In genomic region chr20:48875914-48876240, GRCh38 we compare ENCODE assay signal across 16 cellular contexts. TPM values are rescaled to one million over a fixed set of nuclear protein-coding genes. Genes with fewer than 3 reads are reported as not detected.
A peak's percentile ranks its signal among the peaks of the same experiment; 100 is the strongest.
DNase-seq lines count a peak whose midpoint lies in the region; ATAC-seq, FAIRE-seq and TF ChIP-seq lines count a peak whose summit lies in the region.
"Had no signal": no experiment of that assay in that cellular context is flagged by ENCODE, and none has a peak within 500 bp of the region (broad histone marks: within the 10 kb centered on the region; RNA-seq: fewer than 3 reads in every experiment).

No MANE protein-coding gene starts in this region.

- peak overlapping the region in 1 of 2 donors; percentile 52 for H3K4me3 Mint-ChIP-seq in CD14-positive monocyte
- H3K4me3 Mint-ChIP-seq in activated T-helper 2 cell treated with anti-CD3 and anti-CD28 coated beads, Interferon-gamma antibody, Interleukin-2, Interleukin-4, amounts not matched to agents 10 μg/mL and 5 μg/mL and 100 μg/mL, durations not matched to agents 14 hours and 24 hours and 36 hours (ENCODE audit: low read depth): no peak overlapping the region
- H3K4me3 Mint-ChIP-seq in activated T-cell treated with anti-CD3 and anti-CD28 coated beads, Interleukin-2, amount 50 U/mL, for 24 hours: no peak overlapping the region
- H3K4me3 Mint-ChIP-seq: activated naive CD8-positive, alpha-beta T cell; CD4-positive, alpha-beta memory T cell; neural progenitor cell had no signal

- TF ChIP-seq RAD21 in GM12878 (IDR thresholded peaks at IDR 0.05; ENCODE audit: insufficient read depth, low read depth, low read length): no peak

- TF ChIP-seq CTCF in CD14-positive monocyte (IDR thresholded peaks at IDR 0.05) (no peak), GM12878 (IDR thresholded peaks at IDR 0.05 in 2 of 3, conservative IDR thresholded peaks at IDR 0.05 in 1 of 3; ENCODE audit: control insufficient read depth in 2 of 3, extremely low read depth in 1 of 3, insufficient read depth in 1 of 3, low read depth in 3 of 3, low read length in 3 of 3) (no peak), left lung (IDR thresholded peaks at IDR 0.05) (no peak)

- no peaks in the 10 kb centered on the region for H3K36me3 Mint-ChIP-seq in CD14-positive monocyte
- H3K36me3 Mint-ChIP-seq in activated T-helper 2 cell treated with anti-CD3 and anti-CD28 coated beads, Interferon-gamma antibody, Interleukin-2, Interleukin-4, amounts not matched to agents 10 μg/mL and 5 μg/mL and 100 μg/mL, durations not matched to agents 14 hours and 24 hours and 36 hours (ENCODE audit: low read depth): peaks cover 5% of the 10 kb centered on the region
- no peaks in the 10 kb centered on the region for H3K36me3 Mint-ChIP-seq in activated T-cell treated with anti-CD3 and anti-CD28 coated beads, Interleukin-2, amount 50 U/mL, for 24 hours (ENCODE audit: low read depth)
- H3K36me3 Mint-ChIP-seq: CD4-positive, alpha-beta memory T cell; neural progenitor cell had no signal

- H3K27ac ChIP-seq in GM12878 (ENCODE audit: control insufficient read depth, insufficient read depth) (no peak overlapping the region), left lung (no peak overlapping the region)
- H3K27ac ChIP-seq: neural progenitor cell, right lobe of liver had no signal

- POLR2A ChIA-PET in GM12878 (lab: Charles Lee): interaction anchor here (0.6 to 1.2 kb wide), 4 partner anchors 29 to 343 kb away, joined by 3 to 8 read pairs (median 4); partner anchors contain the start of genes DDX27 and PREX1

- H3K27me3 ChIP-seq in GM12878 (replicated peaks in 1 of 2; ENCODE audit: control insufficient read depth in 2 of 2, insufficient read depth in 2 of 2, low read length in 1 of 2) (no peaks in the 10 kb centered on the region), left lung (peaks cover 0 to 8% of the 10 kb centered on the region in 2 donors)
- H3K27me3 ChIP-seq: neural progenitor cell, right lobe of liver had no signal

- H3K4me1 Mint-ChIP-seq in CD14-positive monocyte: peaks cover 54% of the 10 kb centered on the region
- peaks cover 8% of the 10 kb centered on the region for H3K4me1 Mint-ChIP-seq in activated T-helper 2 cell treated with anti-CD3 and anti-CD28 coated beads, Interferon-gamma antibody, Interleukin-2, Interleukin-4, amounts not matched to agents 10 μg/mL and 5 μg/mL and 100 μg/mL, durations not matched to agents 14 hours and 24 hours and 36 hours (ENCODE audit: low read depth)
- H3K4me1 Mint-ChIP-seq in activated T-cell treated with anti-CD3 and anti-CD28 coated beads, Interleukin-2, amount 50 U/mL, for 24 hours (ENCODE audit: low read depth): peaks cover 9% of the 10 kb centered on the region
- H3K4me1 Mint-ChIP-seq: neural progenitor cell had no signal

- H3K36me3 ChIP-seq in GM12878 (ENCODE audit: control insufficient read depth in 2 of 2, insufficient read depth in 2 of 2, low read length in 1 of 2) (no peaks in the 10 kb centered on the region), left lung (no peaks in the 10 kb centered on the region)
- H3K36me3 ChIP-seq: neural progenitor cell, right lobe of liver had no signal

- WGBS in GM12878 (ENCODE audit: insufficient coverage, insufficient replicate concordance, low lambda C conversion rate, missing lambda C conversion rate): 37% methylated on average over 5 of the region's 5 CpGs

- CTCF ChIA-PET in GM12878 (lab: Yijun Ruan, JAX): interaction anchor here (1.2 to 2.0 kb wide), 4 partner anchors 9 to 218 kb away, joined by 3 to 7 read pairs (median 4); no protein-coding TSS in a partner anchor

- in situ Hi-C loops in GM12878 (cut with MboI): no loop called here

- H3K27me3 Mint-ChIP-seq in CD14-positive monocyte (ENCODE audit: low read depth in 3 of 3): no peaks in the 10 kb centered on the region
- no peaks in the 10 kb centered on the region for H3K27me3 Mint-ChIP-seq in activated T-helper 2 cell treated with anti-CD3 and anti-CD28 coated beads, Interferon-gamma antibody, Interleukin-2, Interleukin-4, amounts not matched to agents 10 μg/mL and 5 μg/mL and 100 μg/mL, durations not matched to agents 14 hours and 24 hours and 36 hours (ENCODE audit: low read depth)
- no peaks in the 10 kb centered on the region for H3K27me3 Mint-ChIP-seq in activated T-cell treated with anti-CD3 and anti-CD28 coated beads, Interleukin-2, amount 50 U/mL, for 24 hours
- H3K27me3 Mint-ChIP-seq: activated naive CD8-positive, alpha-beta T cell; CD4-positive, alpha-beta memory T cell had no signal

- peaks cover 0 to 6% (median 0%) of the 10 kb centered on the region in 7 donors for H3K9me3 Mint-ChIP-seq in CD14-positive monocyte
- H3K9me3 Mint-ChIP-seq in activated T-helper 2 cell treated with anti-CD3 and anti-CD28 coated beads, Interferon-gamma antibody, Interleukin-2, Interleukin-4, amounts not matched to agents 10 μg/mL and 5 μg/mL and 100 μg/mL, durations not matched to agents 14 hours and 24 hours and 36 hours: peaks cover 4% of the 10 kb centered on the region
- peaks cover 4% of the 10 kb centered on the region for H3K9me3 Mint-ChIP-seq in activated T-cell treated with anti-CD3 and anti-CD28 coated beads, Interleukin-2, amount 50 U/mL, for 24 hours
- H3K9me3 Mint-ChIP-seq: CD4-positive, alpha-beta memory T cell; neural progenitor cell had no signal

- intact Hi-C loops in CD14-positive monocyte (cut with micrococcal nuclease) (no loop called here), GM12878 (cut with micrococcal nuclease; ENCODE audit: unreplicated experiment) (no loop called here), left lung (cut with DNase I) (no loop called here)
- intact Hi-C loops in activated T-helper 2 cell treated with anti-CD3 and anti-CD28 coated beads, Interferon-gamma antibody, Interleukin-2, Interleukin-4, amounts not matched to agents 10 μg/mL and 5 μg/mL and 100 μg/mL, durations not matched to agents 14 hours and 24 hours and 36 hours (cut with micrococcal nuclease): no loop called here

- RAD21 ChIA-PET in GM12878 (lab: Charles Lee; ENCODE audit: unreplicated experiment): interaction anchor here (1.0 to 1.7 kb wide), 2 partner anchors 13 to 14 kb away, joined by 3 to 4 read pairs; no protein-coding TSS in a partner anchor

- H3K4me1 ChIP-seq in GM12878 (ENCODE audit: control insufficient read depth, insufficient read depth, low read length): peaks cover 5% of the 10 kb centered on the region
- H3K4me1 ChIP-seq in left lung: peaks cover 0 to 58% of the 10 kb centered on the region in 2 donors
- H3K4me1 ChIP-seq: neural progenitor cell, right lobe of liver had no signal

- no peaks in the 10 kb centered on the region for H4K20me1 ChIP-seq in GM12878 (ENCODE audit: control insufficient read depth, insufficient read depth)

- no peak overlapping the region for H3K9ac ChIP-seq in GM12878 (ENCODE audit: control insufficient read depth, insufficient read depth, low read length)
- H3K9ac ChIP-seq: neural progenitor cell had no signal

- H3K9me3 ChIP-seq in GM12878 (replicated peaks; ENCODE audit: control insufficient read depth, insufficient read depth, low read length): no peaks in the 10 kb centered on the region
- H3K9me3 ChIP-seq in left lung: no peaks in the 10 kb centered on the region
- H3K9me3 ChIP-seq: right lobe of liver had no signal

- H3K4me3 ChIP-seq in GM12878 (no peak overlapping the region), left lung (no peak overlapping the region)
- H3K4me3 ChIP-seq: lung, neural progenitor cell, right lobe of liver had no signal

- DNase-seq in CD14-positive monocyte (ENCODE audit: low spot score) (peak; percentile 57), M059J (ENCODE audit: low read depth) (peak; percentile 58), GM12878 (ENCODE audit: low read depth, low spot score) (no peak), left lung (no peak), glomerular visceral epithelial cell (ENCODE audit: extremely low spot score) (no peak)
- no peak for DNase-seq in activated T-helper 2 cell treated with anti-CD3 and anti-CD28 coated beads, Interferon-gamma antibody, Interleukin-2, Interleukin-4, amounts not matched to agents 10 μg/mL and 5 μg/mL and 100 μg/mL, durations not matched to agents 14 hours and 24 hours and 36 hours (ENCODE audit: low spot score)
- no peak for DNase-seq in activated T-cell treated with anti-CD3 and anti-CD28 coated beads, Interleukin-2, amount 50 U/mL, for 24 hours
- DNase-seq: caudate nucleus; CD4-positive, alpha-beta memory T cell; NCI-H1092 treated with DMSO at 0.1 percent for 48 hours; right lobe of liver; stimulated activated naive CD8-positive, alpha-beta T cell treated with anti-CD3 and anti-CD28 coated beads, Interleukin-15, Interleukin-2, amounts not matched to agents 100 U/mL and 50 U/mL, for 24 hours had no signal

- FAIRE-seq in GM12878 (lab: Jason Lieb, UNC): no peak

- SMC1A ChIA-PET in GM12878 (lab: Charles Lee; ENCODE audit: uncharacterized antibody, unreplicated experiment): interaction anchor here (1.3 to 3.0 kb wide), 4 partner anchors 11 to 30 kb away, joined by 3 to 8 read pairs (median 4); no protein-coding TSS in a partner anchor

- no peak for TF ChIP-seq POLR2A in GM12878 (IDR thresholded peaks at IDR 0.05; ENCODE audit: low read depth, low read length)

- peak; percentile 49 for ATAC-seq in GM12878
- peak; percentile 23 for ATAC-seq in left lung
- ATAC-seq in GM19455 (IDR thresholded peaks at IDR 0.05; ENCODE audit: unreplicated experiment): no peak
- ATAC-seq: stimulated activated naive CD8-positive, alpha-beta T cell treated with anti-CD3 and anti-CD28 coated beads, Interleukin-15, Interleukin-2, amounts not matched to agents 100 U/mL and 50 U/mL, for 24 hours had no signal

- no TSS peak for BruUV-seq in GM12878 (replicated peaks; lab: Mats Ljungman, UMichigan)

- peak overlapping the region; percentile 5; the same call in 1 of the 2 replicates for H2AFZ ChIP-seq in GM12878 (ENCODE audit: control insufficient read depth, low read depth, low read length)
- H2AFZ ChIP-seq: neural progenitor cell had no signal

- H3K27ac Mint-ChIP-seq in CD14-positive monocyte: peak overlapping the region in 5 of 7 donors; percentile 69 to 89 (median 82)
- H3K27ac Mint-ChIP-seq in activated T-helper 2 cell treated with anti-CD3 and anti-CD28 coated beads, Interferon-gamma antibody, Interleukin-2, Interleukin-4, amounts not matched to agents 10 μg/mL and 5 μg/mL and 100 μg/mL, durations not matched to agents 14 hours and 24 hours and 36 hours: no peak overlapping the region
- H3K27ac Mint-ChIP-seq in activated T-cell treated with anti-CD3 and anti-CD28 coated beads, Interleukin-2, amount 50 U/mL, for 24 hours: no peak overlapping the region
- H3K27ac Mint-ChIP-seq: activated naive CD8-positive, alpha-beta T cell; neural progenitor cell had no signal

- H3K4me2 ChIP-seq in GM12878 (ENCODE audit: control insufficient read depth, insufficient read depth): no peak overlapping the region
- H3K4me2 ChIP-seq: neural progenitor cell had no signal

- no peak for TF ChIP-seq EP300 in GM12878 (IDR thresholded peaks at IDR 0.05; ENCODE audit: borderline replicate concordance in 1 of 2, control insufficient read depth in 1 of 2, low read depth in 2 of 2, low read length in 2 of 2)

- no peaks in the 10 kb centered on the region for H3K79me2 ChIP-seq in GM12878 (ENCODE audit: control insufficient read depth, insufficient read depth, low read length)

RNA-seq across cellular contexts. Expression of gene ARFGEF2, which starts 45.6 kb away (rescaled TPM):
- 1 to 10 TPM; 4.6 to 5.5 TPM for polyA plus RNA-seq in CD14-positive monocyte
- total RNA-seq in M059J (2014; rRNA removed; shearing (Covaris generic)): 23.1 and 35.4 TPM in 2 replicates
- 72.3 and 79.2 TPM in 2 replicates for total RNA-seq in GM12878 (2013; cell fraction: nucleolus; rRNA removed)
- total RNA-seq in GM12878 (2014; rRNA removed): 23.3 and 25.8 TPM in 2 replicates
- total RNA-seq in GM12878 (2014; rRNA removed; fragmentation: Illumina TruSeq; extraction: Trizol): 23.8 and 24.9 TPM in 2 replicates
- total RNA-seq in GM12878 (2021): 23.0 and 24.1 TPM in 2 replicates
- polyA plus RNA-seq in GM12878 (2011; ENCODE audit: low read depth): 7.9 TPM
- polyA plus RNA-seq in GM12878 (2011; rRNA removed): 20.7 and 22.7 TPM in 2 replicates
- 13.7 and 15.1 TPM in 2 replicates for polyA plus RNA-seq in GM12878 (2011; cell fraction: cytosol; rRNA removed)
- 23.5 and 26.3 TPM in 2 replicates for polyA plus RNA-seq in GM12878 (2011; cell fraction: nucleus; rRNA removed)
- 11.5 and 13.5 TPM in 2 replicates for polyA plus RNA-seq in GM12878 (2012)
- polyA plus RNA-seq in GM12878 (2014; fragmentation: Illumina TruSeq; extraction: Trizol): 20.6 and 23.0 TPM in 2 replicates
- polyA plus RNA-seq in GM12878 (2014; fragmentation: Nextera tagmentation; extraction: Ambion mirVana): 1 to 10 TPM; 5.2 to 5.8 TPM
- polyA plus RNA-seq in GM12878 (2014; rRNA removed): 13.8 and 14.9 TPM in 2 replicates
- 10 to 100 TPM; 11.6 to 14.0 TPM for polyA plus RNA-seq in GM12878 (2016; fragmentation: Nextera tagmentation; extraction: Ambion mirVana)
- 48.0 and 50.4 TPM in 2 replicates for polyA minus RNA-seq in GM12878 (2011; rRNA and poly(A)+ RNA removed)
- 12.6 and 17.2 TPM in 2 replicates for polyA minus RNA-seq in GM12878 (2011; cell fraction: cytosol; rRNA and poly(A)+ RNA removed)
- polyA minus RNA-seq in GM12878 (2011; cell fraction: nucleus; rRNA and poly(A)+ RNA removed): 17.8 and 23.9 TPM in 2 replicates
- total RNA-seq in left lung: 10 to 100 TPM; 31.6 to 34.5 TPM
- total RNA-seq in activated T-helper 2 cell treated with anti-CD3 and anti-CD28 coated beads, Interferon-gamma antibody, Interleukin-2, Interleukin-4, amounts not matched to agents 10 μg/mL and 5 μg/mL and 100 μg/mL, durations not matched to agents 14 hours and 24 hours and 36 hours: 31.8 and 32.6 TPM in 2 replicates

RNA-seq across cellular contexts. Expression of gene PREX1, which starts 48.1 kb away (rescaled TPM):
- 10 to 100 TPM; 24.3 to 27.5 TPM for polyA plus RNA-seq in CD14-positive monocyte
- total RNA-seq in M059J (2014; rRNA removed; shearing (Covaris generic)): 1.5 and 5.2 TPM in 2 replicates
- 138 and 148 TPM in 2 replicates for total RNA-seq in GM12878 (2013; cell fraction: nucleolus; rRNA removed)
- total RNA-seq in GM12878 (2014; rRNA removed): 79.5 and 82.6 TPM in 2 replicates
- total RNA-seq in GM12878 (2014; rRNA removed; fragmentation: Illumina TruSeq; extraction: Trizol): 41.9 and 48.6 TPM in 2 replicates
- 108 and 114 TPM in 2 replicates for total RNA-seq in GM12878 (2021)
- polyA plus RNA-seq in GM12878 (2011; ENCODE audit: low read depth): 23.6 TPM
- polyA plus RNA-seq in GM12878 (2011; rRNA removed): 16.3 and 29.3 TPM in 2 replicates
- 30.8 and 32.4 TPM in 2 replicates for polyA plus RNA-seq in GM12878 (2011; cell fraction: cytosol; rRNA removed)
- polyA plus RNA-seq in GM12878 (2011; cell fraction: nucleus; rRNA removed): 74.6 and 90.7 TPM in 2 replicates
- polyA plus RNA-seq in GM12878 (2012): 56.3 and 62.3 TPM in 2 replicates
- polyA plus RNA-seq in GM12878 (2014; fragmentation: Illumina TruSeq; extraction: Trizol): 25.2 and 49.0 TPM in 2 replicates
- 1 to 10 TPM; 2.6 to 6.7 TPM for polyA plus RNA-seq in GM12878 (2014; fragmentation: Nextera tagmentation; extraction: Ambion mirVana)
- 60.5 and 76.1 TPM in 2 replicates for polyA plus RNA-seq in GM12878 (2014; rRNA removed)
- 10 to 100 TPM; 17.7 to 22.1 TPM for polyA plus RNA-seq in GM12878 (2016; fragmentation: Nextera tagmentation; extraction: Ambion mirVana)
- polyA minus RNA-seq in GM12878 (2011; rRNA and poly(A)+ RNA removed): 42.1 and 65.5 TPM in 2 replicates
- 21.6 and 22.1 TPM in 2 replicates for polyA minus RNA-seq in GM12878 (2011; cell fraction: cytosol; rRNA and poly(A)+ RNA removed)
- 31.8 and 50.9 TPM in 2 replicates for polyA minus RNA-seq in GM12878 (2011; cell fraction: nucleus; rRNA and poly(A)+ RNA removed)
- 100 to 1,000 TPM in 1 of 2 donors, 10 to 100 TPM in 1; 40.6 to 111 TPM for total RNA-seq in left lung
- total RNA-seq in activated T-helper 2 cell treated with anti-CD3 and anti-CD28 coated beads, Interferon-gamma antibody, Interleukin-2, Interleukin-4, amounts not matched to agents 10 μg/mL and 5 μg/mL and 100 μg/mL, durations not matched to agents 14 hours and 24 hours and 36 hours: 80.3 and 83.9 TPM in 2 replicates

Comparison
In these comparisons a context has a peak if more than half of its experiments do, and no peak if none do; other contexts are left out.
1. DNase-seq: peak in CD14-positive monocyte (single experiment) and M059J (single experiment); none in GM12878 (single experiment), left lung (0 of 2), activated T-helper 2 cell treated with anti-CD3 and anti-CD28 coated beads, Interferon-gamma antibody, Interleukin-2, Interleukin-4, amounts not matched to agents 10 μg/mL and 5 μg/mL and 100 μg/mL, durations not matched to agents 14 hours and 24 hours and 36 hours (single experiment), activated T-cell treated with anti-CD3 and anti-CD28 coated beads, Interleukin-2, amount 50 U/mL, for 24 hours (single experiment) and glomerular visceral epithelial cell (single experiment).
2. H3K27ac Mint-ChIP-seq: peak in CD14-positive monocyte (5 of 7); none in activated T-helper 2 cell treated with anti-CD3 and anti-CD28 coated beads, Interferon-gamma antibody, Interleukin-2, Interleukin-4, amounts not matched to agents 10 μg/mL and 5 μg/mL and 100 μg/mL, durations not matched to agents 14 hours and 24 hours and 36 hours (single experiment) and activated T-cell treated with anti-CD3 and anti-CD28 coated beads, Interleukin-2, amount 50 U/mL, for 24 hours (single experiment).